1 cellular context compared by ENCODE assay signal in the genomic region with DNA sequence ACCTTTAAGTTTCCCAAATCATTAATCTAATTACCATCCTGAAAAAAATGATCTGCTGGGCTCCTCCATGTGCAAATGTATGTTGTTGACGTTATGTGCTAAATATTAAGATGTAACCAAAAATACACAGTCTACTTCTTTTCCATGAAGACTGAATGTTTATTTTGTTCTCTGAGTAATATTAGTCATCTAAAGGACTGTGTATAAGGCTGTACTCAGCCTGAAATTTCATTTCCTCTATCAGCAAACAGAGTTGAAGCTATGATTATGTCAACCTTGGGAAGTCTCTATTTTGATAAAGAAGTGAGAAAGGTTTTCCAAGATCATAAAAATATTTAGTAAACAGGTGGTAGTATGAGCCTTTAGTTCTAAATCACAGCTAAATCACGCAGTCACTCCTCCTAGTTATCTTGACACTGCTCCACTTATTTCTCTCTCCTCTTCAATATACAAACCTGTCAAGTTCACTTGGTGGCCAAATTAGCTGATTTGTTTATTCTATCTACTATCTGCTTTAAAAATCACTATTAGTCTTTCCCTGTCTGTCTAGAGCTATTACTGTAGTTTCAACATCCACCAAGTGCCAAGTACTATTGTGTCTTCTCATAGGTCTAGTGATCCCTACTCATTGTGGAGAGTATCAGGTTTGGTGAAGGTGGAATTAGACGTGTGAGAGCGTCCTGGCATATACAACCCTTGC.
TF ChIP-seq lines count a peak whose summit lies in the region.

No MANE protein-coding gene starts in this region.

TF ChIP-seq in IMR-90, 13 proteins besides CTCF, POLR2A, EP300 and RAD21:
- TF ChIP-seq SMC3 (IDR thresholded peaks at IDR 0.05; ENCODE audit: low read depth, low read length) = 0 out of 2 replicates have a peak, but pooled peaks have one; percentile 0
- TF ChIP-seq RFX5 (IDR thresholded peaks at IDR 0.05; ENCODE audit: low read depth, low read length) = no peak
- no peak for TF ChIP-seq NFE2L2 (IDR thresholded peaks at IDR 0.05; ENCODE audit: low read depth, low read length)
- no peak for TF ChIP-seq MAFK (IDR thresholded peaks at IDR 0.05; ENCODE audit: low read depth, low read length)
- TF ChIP-seq FOS (IDR thresholded peaks at IDR 0.05; ENCODE audit: low read depth, low read length) = peak; percentile 53; the same call in 1 of the 2 replicates
- TF ChIP-seq USF2 (IDR thresholded peaks at IDR 0.05; ENCODE audit: low read depth, low read length) = no peak
